27 cellular contexts compared by ENCODE assay signal in genomic region chr10:2957785-2958184, GRCh38.
DNase-seq lines count a peak whose midpoint lies in the region; ATAC-seq, FAIRE-seq and TF ChIP-seq lines count a peak whose summit lies in the region.
"Had no signal": no experiment of that assay in that cellular context is flagged by ENCODE, and none has a peak within 500 bp of the region (broad histone marks: within the 10 kb centered on the region; RNA-seq: fewer than 3 reads in every experiment).

No MANE protein-coding gene starts in this region.

- DNase-seq in hepatocyte (ENCODE audit: low spot score) (no peak), HepG2 (ENCODE audit: low spot score) (peak; percentile 63), right lobe of liver (no peak), upper lobe of right lung (no peak), urothelium cell line (ENCODE audit: low spot score) (no peak), GM12892 (ENCODE audit: insufficient read length) (no peak), NCI-H82 treated with DMSO at 0.1 percent for 48 hours (lab: John Stamatoyannopoulos, UW; ENCODE audit: unreplicated experiment) (no peak), GM23248 (no peak)
- DNase-seq: 8988T; ACHN; BE2C; C1 segment of cervical spinal cord; CD4-positive, alpha-beta memory T cell; CD4-positive, CD25-positive, alpha-beta regulatory T cell; CD8-positive, alpha-beta memory T cell; COR-L47; DMS 273 treated with DMSO at 0.1 percent for 48 hours; DMS153; DMS53; DMS79; DND-41; EL; GDM1 had no signal

- CTCF ChIA-PET in HepG2 (lab: Yijun Ruan, JAX; ENCODE audit: low intra/inter-chr PET ratio, low total read pairs), result no interaction called here

- TF ChIP-seq EP300 in HepG2 (IDR thresholded peaks at IDR 0.05; ENCODE audit: low read depth in 2 of 2, low read length in 2 of 2) (no peak), HepG2 (CRISPR knock-in tag; IDR thresholded peaks at IDR 0.05; ENCODE audit: borderline replicate concordance) (no peak)

- no peak for TF ChIP-seq CTCF in hepatocyte (IDR thresholded peaks at IDR 0.05; ENCODE audit: poor library complexity)
- peak; percentile 38 for TF ChIP-seq CTCF in HepG2 (CRISPR knock-in tag; IDR thresholded peaks at IDR 0.05)
- TF ChIP-seq CTCF in right lobe of liver (IDR thresholded peaks at IDR 0.05), result no peak
- no peak for TF ChIP-seq CTCF in upper lobe of right lung (IDR thresholded peaks at IDR 0.05)

- peak overlapping the region; percentile 43 for H3K27ac ChIP-seq in hepatocyte
- H3K27ac ChIP-seq in HepG2 (ENCODE audit: extremely low read length, insufficient read depth, low read length), result no peak overlapping the region
- peak overlapping the region in 1 of 3 donors; percentile 1 for H3K27ac ChIP-seq in right lobe of liver
- peak overlapping the region; percentile 11 for H3K27ac ChIP-seq in upper lobe of right lung
- H3K27ac ChIP-seq in GM23248, result no peak overlapping the region
- H3K27ac ChIP-seq: BLaER1 had no signal

- H3K9me3 ChIP-seq in hepatocyte (ENCODE audit: low read depth) (no peaks in the 10 kb centered on the region), HepG2 (ENCODE audit: low read length) (no peaks in the 10 kb centered on the region), right lobe of liver (no peaks in the 10 kb centered on the region), upper lobe of right lung (no peaks in the 10 kb centered on the region), GM23248 (ENCODE audit: low read depth) (no peaks in the 10 kb centered on the region)
- H3K9me3 ChIP-seq: BE2C, BLaER1 had no signal

- H3K4me3 ChIP-seq in hepatocyte (no peak overlapping the region), HepG2 (replicated peaks in 1 of 3; ENCODE audit: insufficient read depth in 1 of 3, low read depth in 2 of 3, low read length in 3 of 3) (no peak overlapping the region), right lobe of liver (no peak overlapping the region), upper lobe of right lung (no peak overlapping the region), GM23248 (no peak overlapping the region)
- H3K4me3 ChIP-seq: BLaER1, GM12878 had no signal

- H3K79me2 ChIP-seq in hepatocyte (no peaks in the 10 kb centered on the region), HepG2 (ENCODE audit: insufficient read depth, low read length) (no peaks in the 10 kb centered on the region), GM23248 (ENCODE audit: insufficient read depth) (no peaks in the 10 kb centered on the region)

- POLR2A ChIA-PET in HepG2 (lab: Yijun Ruan, JAX), result no interaction called here

- peak overlapping the region; percentile 5 for H3K4me2 ChIP-seq in hepatocyte
- H3K4me2 ChIP-seq in HepG2 (ENCODE audit: low read depth, low read length), result peak overlapping the region; percentile 30
- no peak overlapping the region for H3K4me2 ChIP-seq in GM23248 (ENCODE audit: unreplicated experiment)
- H3K4me2 ChIP-seq: BLaER1 had no signal

- FAIRE-seq in HepG2 (lab: Jason Lieb, UNC) (peak; percentile 93), urothelium cell line (lab: Jason Lieb, UNC) (no peak), GM12892 (lab: Jason Lieb, UNC) (no peak)
- FAIRE-seq: A204.1, GM12878, GM19239 had no signal

- H3K36me3 ChIP-seq in hepatocyte (replicated peaks; ENCODE audit: insufficient read depth, low read depth) (no peaks in the 10 kb centered on the region), HepG2 (replicated peaks in 1 of 2; ENCODE audit: control insufficient read depth in 1 of 2, insufficient read depth in 2 of 2, low read length in 2 of 2) (no peaks in the 10 kb centered on the region), right lobe of liver (no peaks in the 10 kb centered on the region), upper lobe of right lung (no peaks in the 10 kb centered on the region), GM23248 (ENCODE audit: low read depth) (no peaks in the 10 kb centered on the region)
- H3K36me3 ChIP-seq: BE2C, BLaER1 had no signal

- no peak for TF ChIP-seq POLR2A in HepG2 (IDR thresholded peaks at IDR 0.05; ENCODE audit: insufficient read depth in 1 of 2, low read depth in 2 of 2, low read length in 2 of 2)
- no peak for TF ChIP-seq POLR2A in right lobe of liver (IDR thresholded peaks at IDR 0.05)
- TF ChIP-seq POLR2A in GM12892 (IDR thresholded peaks at IDR 0.05; ENCODE audit: low read depth, low read length), result no peak

- no peak for TF ChIP-seq RAD21 in HepG2 (CRISPR knock-in tag; IDR thresholded peaks at IDR 0.05)

- no peak overlapping the region for H2AFZ ChIP-seq in hepatocyte
- no peak overlapping the region for H2AFZ ChIP-seq in HepG2 (ENCODE audit: low read length)
- H2AFZ ChIP-seq in GM23248, result no peak overlapping the region

- no TSS peak for BruUV-seq in HepG2 (replicated peaks; lab: Mats Ljungman, UMichigan)

- H3K4me1 ChIP-seq in hepatocyte (ENCODE audit: insufficient read depth) (peaks cover 6% of the 10 kb centered on the region), HepG2 (ENCODE audit: insufficient read depth, low read length) (peaks cover 29% of the 10 kb centered on the region), right lobe of liver (peaks cover 0 to 11% (median 0%) of the 10 kb centered on the region in 4 donors), upper lobe of right lung (no peaks in the 10 kb centered on the region), GM23248 (ENCODE audit: insufficient read depth) (no peaks in the 10 kb centered on the region)
- H3K4me1 ChIP-seq: BE2C, BLaER1 had no signal

- H3K9ac ChIP-seq in HepG2 (ENCODE audit: insufficient read depth, low read depth, low read length) (no peak overlapping the region), GM23248 (no peak overlapping the region)
- H3K9ac ChIP-seq: BLaER1 had no signal

- ATAC-seq in HepG2 (peak; percentile 96), right lobe of liver (peak; percentile 60 to 87 (median 72)), upper lobe of right lung (no peak)
- ATAC-seq: GM12878 had no signal

- H3K9me2 ChIP-seq in hepatocyte (replicated peaks; ENCODE audit: insufficient read depth), result no peaks in the 10 kb centered on the region
- H3K9me2 ChIP-seq in GM23248 (ENCODE audit: insufficient read depth), result no peaks in the 10 kb centered on the region

- H3K27me3 ChIP-seq in hepatocyte (no peaks in the 10 kb centered on the region), HepG2 (ENCODE audit: control insufficient read depth in 1 of 2, insufficient read depth in 2 of 2, low read length in 2 of 2) (no peaks in the 10 kb centered on the region), right lobe of liver (no peaks in the 10 kb centered on the region), upper lobe of right lung (no peaks in the 10 kb centered on the region), GM23248 (replicated peaks; ENCODE audit: insufficient read depth) (peaks cover 8% of the 10 kb centered on the region)
- H3K27me3 ChIP-seq: BE2C, BLaER1 had no signal

- H3F3A ChIP-seq in GM23248 (ENCODE audit: insufficient read depth), result no peaks in the 10 kb centered on the region

- H4K20me1 ChIP-seq in hepatocyte (ENCODE audit: insufficient read depth, poor library complexity, severe bottlenecking), result no peaks in the 10 kb centered on the region
- H4K20me1 ChIP-seq in HepG2 (ENCODE audit: insufficient read depth, low read length), result no peaks in the 10 kb centered on the region
- H4K20me1 ChIP-seq in GM23248 (ENCODE audit: insufficient read depth), result no peaks in the 10 kb centered on the region
- H4K20me1 ChIP-seq: BLaER1 had no signal

- intact Hi-C loops in HepG2 (cut with micrococcal nuclease; ENCODE audit: unreplicated experiment), result no loop called here
- intact Hi-C loops in right lobe of liver (cut with DNase I), result no loop called here
- intact Hi-C loops in upper lobe of right lung (cut with DNase I), result no loop called here

- WGBS in hepatocyte (ENCODE audit: low lambda C conversion rate, missing lambda C conversion rate), result 56% methylated on average over 2 of the region's 2 CpGs
- 0% methylated on average over 2 of the region's 2 CpGs for WGBS in HepG2 (ENCODE audit: low lambda C conversion rate)
- WGBS in right lobe of liver (ENCODE audit: insufficient coverage, low coverage, low lambda C conversion rate, missing lambda C conversion rate), result 41% methylated on average over 2 of the region's 2 CpGs
- WGBS in GM23248 (ENCODE audit: low coverage in 1 of 2, low lambda C conversion rate in 2 of 2, missing lambda C conversion rate in 2 of 2), 2 experiments, result 42 to 45% methylated on average over 2 of the region's 2 CpGs

- in situ Hi-C loops in HepG2 (cut with HindIII; ENCODE audit: extremely low pct_ligation_motif_present, low pct_unique_long_range_greater_than_20kb), result no loop called here
- in situ Hi-C loops in GM23248 (cut with MboI), result no loop called here

TF ChIP-seq in HepG2, 621 proteins besides CTCF, POLR2A, EP300 and RAD21 (continues in another document):
- TF ChIP-seq SMYD3 (CRISPR knock-in tag; IDR thresholded peaks at IDR 0.05), result no peak
- TF ChIP-seq NFYB (CRISPR knock-in tag; IDR thresholded peaks at IDR 0.05), result no peak
- peak; percentile 96 for TF ChIP-seq GFI1 (CRISPR knock-in tag; IDR thresholded peaks at IDR 0.05; ENCODE audit: borderline replicate concordance)
- TF ChIP-seq ONECUT2 (CRISPR knock-in tag; IDR thresholded peaks at IDR 0.05), result no peak
- TF ChIP-seq ZNF670 (CRISPR knock-in tag; IDR thresholded peaks at IDR 0.05; ENCODE audit: borderline replicate concordance), result no peak
- peak; percentile 69 for TF ChIP-seq NR2F2 (IDR thresholded peaks at IDR 0.05; ENCODE audit: borderline replicate concordance, low read depth)
- TF ChIP-seq ZNF782 (CRISPR knock-in tag; IDR thresholded peaks at IDR 0.05; ENCODE audit: borderline replicate concordance), result no peak
- no peak for TF ChIP-seq RFXANK (CRISPR knock-in tag; IDR thresholded peaks at IDR 0.05)
- peak; percentile 49; the same call in 1 of the 2 replicates for TF ChIP-seq TBX2 (CRISPR knock-in tag; IDR thresholded peaks at IDR 0.05; ENCODE audit: borderline replicate concordance)
- TF ChIP-seq HMG20B (CRISPR knock-in tag; conservative IDR thresholded peaks at IDR 0.05), result 0 out of 2 replicates have a peak, but pooled peaks have one; percentile 39
- TF ChIP-seq ZNF792 (CRISPR knock-in tag; IDR thresholded peaks at IDR 0.05), result 0 out of 2 replicates have a peak, but pooled peaks have one; percentile 36
- TF ChIP-seq RXRA (CRISPR knock-in tag; IDR thresholded peaks at IDR 0.05), result peak; percentile 21; the same call in 1 of the 2 replicates
- TF ChIP-seq ZGPAT (CRISPR knock-in tag; IDR thresholded peaks at IDR 0.05), result no peak

Comparison
In these comparisons a context has a peak if more than half of its experiments do, and no peak if none do; other contexts are left out.
1. H3K27ac ChIP-seq: peak in hepatocyte (single experiment) and upper lobe of right lung (single experiment); none in HepG2 (single experiment) and GM23248 (single experiment).